36 cellular contexts compared by ENCODE assay signal in genomic region chr7:106476751-106477150, GRCh38.
"Had no signal": no experiment of that assay in that cellular context is flagged by ENCODE, and none has a peak within 500 bp of the region (broad histone marks: within the 10 kb centered on the region; RNA-seq: fewer than 3 reads in every experiment).

No MANE protein-coding gene starts in this region.

- H3K4me3 Mint-ChIP-seq: activated CD4-positive, alpha-beta T cell treated with anti-CD3 and anti-CD28 coated beads, Interleukin-2, amount 10 ng/mL, durations not matched to agents 7 days and 5 days; activated CD8-positive, alpha-beta T cell treated with anti-CD3 and anti-CD28 coated beads, Interleukin-2, amount 10 ng/mL, durations not matched to agents 7 days and 5 days; activated naive CD4-positive, alpha-beta T cell treated with anti-CD3 and anti-CD28 coated beads for 36 hours; activated T-cell treated with anti-CD3 and anti-CD28 coated beads, Interleukin-2, amount 50 U/mL, for 4 hours; activated T-helper 1 cell treated with anti-CD3 and anti-CD28 coated beads, Interleukin-12 subunit alpha, Interleukin-12 subunit beta, Interleukin-2, Interleukin-4 antibody, amounts not matched to agents 30 ng/mL and 10 ng/mL and 1 ng/mL, durations not matched to agents 14 hours and 24 hours and 36 hours; T-cell; T-helper 17 cell had no signal

- FAIRE-seq: astrocyte, RCC 7860 had no signal

- H3K36me3 ChIP-seq: adrenal gland, breast epithelium, WERI-Rb-1 had no signal

- H3K27ac Mint-ChIP-seq: activated CD4-positive, alpha-beta T cell treated with anti-CD3 and anti-CD28 coated beads, Interleukin-2, amount 10 ng/mL, durations not matched to agents 7 days and 5 days; activated CD8-positive, alpha-beta T cell treated with anti-CD3 and anti-CD28 coated beads, Interleukin-2, amount 10 ng/mL, durations not matched to agents 7 days and 5 days; activated naive CD4-positive, alpha-beta T cell treated with anti-CD3 and anti-CD28 coated beads for 36 hours; activated naive CD4-positive, alpha-beta T cell treated with anti-CD3 and anti-CD28 coated beads, Interleukin-2, amount 50 U/mL, for 72 hours; activated T-helper 1 cell treated with anti-CD3 and anti-CD28 coated beads, Interleukin-12 subunit alpha, Interleukin-12 subunit beta, Interleukin-2, Interleukin-4 antibody, amounts not matched to agents 30 ng/mL and 10 ng/mL and 1 ng/mL, durations not matched to agents 14 hours and 24 hours and 36 hours; T-cell; T-helper 17 cell had no signal

- H3K9me3 ChIP-seq: adrenal gland, body of pancreas, breast epithelium had no signal

- H3K9ac ChIP-seq: KMS-11 had no signal

- H3K27ac ChIP-seq: adrenal gland, body of pancreas, breast epithelium, KMS-11, RWPE1, WERI-Rb-1 had no signal

- H3K27me3 ChIP-seq: adrenal gland, body of pancreas, breast epithelium had no signal

- H3K4me2 ChIP-seq: KMS-11 had no signal

- H3K4me3 ChIP-seq: adrenal gland, body of pancreas, breast epithelium had no signal

- DNase-seq: activated CD4-positive, alpha-beta T cell treated with anti-CD3 and anti-CD28 coated beads for 1 hour; activated CD4-positive, alpha-beta T cell treated with anti-CD3 and anti-CD28 coated beads, Interleukin-2, amount 10 ng/mL, durations not matched to agents 7 days and 5 days; activated CD4-positive, alpha-beta T cell treated with anti-CD3 and anti-CD28 coated beads, Interleukin-2, amount 50 U/mL, for 48 hours; activated CD4-positive, CD25-positive, alpha-beta regulatory T cell; activated CD8-positive, alpha-beta T cell treated with anti-CD3 and anti-CD28 coated beads, Interleukin-2, amount 10 ng/mL, durations not matched to agents 7 days and 5 days; activated gamma-delta T cell treated with Interleukin-2 at 50 U/mL for 16 hours; activated naive CD4-positive, alpha-beta T cell treated with anti-CD3 and anti-CD28 coated beads for 36 hours; activated T-cell treated with anti-CD3 and anti-CD28 coated beads for 4 hours; activated T-cell treated with anti-CD3 and anti-CD28 coated beads, Interleukin-2, amount 50 U/mL, for 4 hours; adrenal gland; body of pancreas; caudate nucleus; cerebellar nuclear complex; NCI-H1105; NCI-H1436; NCI-H1694; NCI-H2029; NCI-H510A; NCI-H526; NCI-H748 treated with DMSO at 0.1 percent for 48 hours; NK-92 treated with Interleukin-12 subunit alpha and Interleukin-12 subunit beta, amount 100 ng/mL, for 24 hours; PC-3; SIG-M5; T-cell; T-helper 17 cell; T-helper 9 cell; WERI-Rb-1 had no signal

- H3K4me1 ChIP-seq: adrenal gland, breast epithelium had no signal

- ATAC-seq: activated CD8-positive, alpha-beta T cell treated with anti-CD3 and anti-CD28 coated beads, Interleukin-2, amount 10 ng/mL, durations not matched to agents 7 days and 5 days; activated naive CD4-positive, alpha-beta T cell treated with anti-CD3 and anti-CD28 coated beads, Interleukin-2, amount 50 U/mL, for 72 hours; activated T-cell treated with anti-CD3 and anti-CD28 coated beads, Interleukin-2, amount 50 U/mL, for 4 hours; body of pancreas; PC-3; Right ventricle myocardium inferior; SK-N-SH treated with all-trans-retinoic acid at 6 μM for 48 hours; T-cell; T-helper 17 cell had no signal

- H3K36me3 Mint-ChIP-seq: activated naive CD4-positive, alpha-beta T cell treated with anti-CD3 and anti-CD28 coated beads, Interleukin-2, amount 50 U/mL, for 72 hours; T-cell had no signal

- H3K9me3 Mint-ChIP-seq: activated CD4-positive, alpha-beta T cell treated with anti-CD3 and anti-CD28 coated beads, Interleukin-2, amount 10 ng/mL, durations not matched to agents 7 days and 5 days; activated naive CD4-positive, alpha-beta T cell treated with anti-CD3 and anti-CD28 coated beads for 36 hours; activated T-cell treated with anti-CD3 and anti-CD28 coated beads, Interleukin-2, amount 50 U/mL, for 4 hours; activated T-helper 1 cell treated with anti-CD3 and anti-CD28 coated beads, Interleukin-12 subunit alpha, Interleukin-12 subunit beta, Interleukin-2, Interleukin-4 antibody, amounts not matched to agents 30 ng/mL and 10 ng/mL and 1 ng/mL, durations not matched to agents 14 hours and 24 hours and 36 hours; T-cell had no signal

- H3K4me1 Mint-ChIP-seq: T-cell, T-helper 17 cell had no signal
